ENCODE assay signal across 26 cellular contexts in the genomic region with DNA sequence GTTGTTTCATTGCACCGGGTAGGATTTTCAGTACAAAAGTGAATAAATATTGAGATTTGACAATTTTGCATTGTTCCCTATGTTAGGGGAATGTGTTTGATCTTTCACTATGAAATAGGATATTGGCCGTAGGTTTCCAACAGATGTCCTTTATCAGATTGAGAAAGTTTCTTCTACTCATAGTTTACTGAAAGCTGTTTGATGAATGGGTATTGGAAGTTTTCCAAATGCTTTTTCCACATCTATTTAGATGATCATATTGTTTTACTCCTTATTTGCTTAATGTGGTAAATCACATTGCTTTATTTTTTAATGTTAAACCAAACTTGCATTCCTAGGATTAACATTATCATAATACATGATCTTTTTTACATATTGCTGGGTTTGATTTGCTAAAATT.
"Had no signal": no experiment of that assay in that cellular context is flagged by ENCODE, and none has a peak within 500 bp of the region (broad histone marks: within the 10 kb centered on the region; RNA-seq: fewer than 3 reads in every experiment).

No MANE protein-coding gene starts in this region.

- DNase-seq: colonic mucosa; cortex of kidney; effector CD8-positive, alpha-beta T cell; effector memory CD8-positive, alpha-beta T cell; endodermal cell; erythroblast; esophagus squamous epithelium; foreskin fibroblast; foreskin melanocyte; gastrocnemius medialis; glutamatergic neuron; head of caudate nucleus; heart right ventricle; hippocampal formation; left cardiac atrium; left lung; left ventricle myocardium superior; lower lobe of right lung; mesenchymal stem cell; midbrain had no signal

- H3K4me3 Mint-ChIP-seq: dendritic cell treated with granulocyte-macrophage colony-stimulating factor and Interleukin-4, amounts not matched to agents 40 ng/mL and 50 ng/mL, for 4 days; effector memory CD8-positive, alpha-beta T cell; endodermal cell had no signal

- H3K27me3 ChIP-seq: colonic mucosa, esophagus squamous epithelium, gastrocnemius medialis, left lung had no signal

- H3K9me3 Mint-ChIP-seq: dendritic cell treated with granulocyte-macrophage colony-stimulating factor and Interleukin-4, amounts not matched to agents 40 ng/mL and 50 ng/mL, for 4 days; effector memory CD8-positive, alpha-beta T cell; endodermal cell had no signal

- H3K4me3 ChIP-seq: colonic mucosa, esophagus squamous epithelium, gastrocnemius medialis, heart right ventricle, left lung, lower lobe of right lung had no signal

- H3K4me1 ChIP-seq: colonic mucosa, esophagus squamous epithelium, gastrocnemius medialis, heart right ventricle, left lung, lower lobe of right lung had no signal

- ATAC-seq: effector memory CD8-positive, alpha-beta T cell; esophagus mucosa; gastrocnemius medialis; heart right ventricle; left cardiac atrium; left lung; left ventricle myocardium superior; lower lobe of right lung had no signal

- H3K36me3 ChIP-seq: colonic mucosa, esophagus squamous epithelium, gastrocnemius medialis, heart right ventricle, left lung, lower lobe of right lung had no signal

- H3K27ac ChIP-seq: colonic mucosa, epithelial cell of prostate, esophagus squamous epithelium, gastrocnemius medialis, heart right ventricle, left lung, lower lobe of right lung had no signal

- FAIRE-seq: endometrium, islet of Langerhans, keratinocyte had no signal

- H3K27ac Mint-ChIP-seq: dendritic cell treated with granulocyte-macrophage colony-stimulating factor and Interleukin-4, amounts not matched to agents 40 ng/mL and 50 ng/mL, for 4 days; effector memory CD8-positive, alpha-beta T cell; endodermal cell had no signal

- H3K9me3 ChIP-seq: colonic mucosa, esophagus squamous epithelium, gastrocnemius medialis, heart right ventricle, left lung, lower lobe of right lung had no signal
